ENCODE assay signal across 1 cellular context in the genomic region with DNA sequence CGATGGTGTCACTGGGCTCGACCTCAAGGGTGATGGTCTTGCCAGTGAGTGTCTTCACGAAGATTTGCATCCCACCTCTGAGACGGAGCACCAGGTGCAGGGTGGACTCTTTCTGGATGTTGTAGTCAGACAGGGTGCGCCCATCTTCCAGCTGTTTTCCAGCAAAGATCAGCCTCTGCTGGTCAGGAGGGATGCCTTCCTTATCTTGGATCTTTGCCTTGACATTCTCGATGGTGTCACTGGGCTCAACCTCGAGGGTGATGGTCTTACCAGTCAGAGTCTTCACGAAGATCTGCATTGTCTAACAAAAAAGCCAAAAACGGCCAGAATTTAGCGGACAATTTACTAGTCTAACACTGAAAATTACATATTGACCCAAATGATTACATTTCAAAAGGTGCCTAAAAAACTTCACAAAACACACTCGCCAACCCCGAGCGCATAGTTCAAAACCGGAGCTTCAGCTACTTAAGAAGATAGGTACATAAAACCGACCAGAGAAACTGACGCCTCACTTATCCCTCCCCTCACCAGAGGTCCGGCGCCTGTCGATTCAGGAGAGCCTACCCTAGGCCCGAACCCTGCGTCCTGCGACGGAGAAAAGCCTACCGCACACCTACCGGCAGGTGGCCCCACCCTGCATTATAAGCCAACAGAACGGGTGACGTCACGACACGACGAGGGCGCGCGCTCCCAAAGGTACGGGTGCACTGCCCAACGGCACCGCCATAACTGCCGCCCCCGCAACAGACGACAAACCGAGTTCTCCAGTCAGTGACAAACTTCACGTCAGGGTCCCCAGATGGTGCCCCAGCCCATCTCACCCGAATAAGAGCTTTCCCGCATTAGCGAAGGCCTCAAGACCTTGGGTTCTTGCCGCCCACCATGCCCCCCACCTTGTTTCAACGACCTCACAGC.
A peak's percentile ranks its signal among the peaks of the same experiment; 100 is the strongest.
TF ChIP-seq lines count a peak whose summit lies in the region.

No MANE protein-coding gene starts in this region.

TF ChIP-seq in A549, 52 proteins besides CTCF, POLR2A, EP300 and RAD21 (continued from another document):
- TF ChIP-seq, protein P1, sequence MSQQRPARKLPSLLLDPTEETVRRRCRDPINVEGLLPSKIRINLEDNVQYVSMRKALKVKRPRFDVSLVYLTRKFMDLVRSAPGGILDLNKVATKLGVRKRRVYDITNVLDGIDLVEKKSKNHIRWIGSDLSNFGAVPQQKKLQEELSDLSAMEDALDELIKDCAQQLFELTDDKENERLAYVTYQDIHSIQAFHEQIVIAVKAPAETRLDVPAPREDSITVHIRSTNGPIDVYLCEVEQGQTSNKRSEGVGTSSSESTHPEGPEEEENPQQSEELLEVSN (IDR thresholded peaks at IDR 0.05; ENCODE audit: borderline replicate concordance, low read depth): peak; percentile 38; the same call in 1 of the 2 replicates
